Comparison of ENCODE assay signal across 9 cellular contexts in genomic region chr5:141213656-141214339, GRCh38. TPM values are rescaled to one million over a fixed set of nuclear protein-coding genes. Genes with fewer than 3 reads are reported as not detected.
A peak's percentile ranks its signal among the peaks of the same experiment; 100 is the strongest.
DNase-seq lines count a peak whose midpoint lies in the region; ATAC-seq and TF ChIP-seq lines count a peak whose summit lies in the region.
"Not testable (repeated sequence)": the region's sequence is repeated elsewhere in the genome, so short reads cannot be mapped to it uniquely, and the experiment has no call there.
"Had no signal": no experiment of that assay in that cellular context is flagged by ENCODE, and none has a peak within 500 bp of the region (broad histone marks: within the 10 kb centered on the region; RNA-seq: fewer than 3 reads in every experiment).

Gene PCDHB13 (plus strand): TSS chr5:141213919. CDS start chr5:141214124, 205 bp downstream.

- in situ Hi-C loops in T47D (cut with HindIII; ENCODE audit: low pct_unique_long_range_greater_than_20kb, low sequenced_read_pairs), result not testable (repeated sequence)

- not testable (repeated sequence) for TF ChIP-seq CTCF in foreskin fibroblast (IDR thresholded peaks at IDR 0.05; ENCODE audit: low read depth, low read length)

- 0 out of 3 replicates have a peak, but pooled peaks have one; percentile 26 for ATAC-seq in SK-N-SH treated with all-trans-retinoic acid at 6 μM for 48 hours

- peak within 1 kb of the TSS in 1 of 2 donors; percentile 8 for H3K4me3 ChIP-seq in foreskin fibroblast (ENCODE audit: low read depth in 1 of 2, low read length in 2 of 2)

- peak; percentile 52 for DNase-seq in COLO668 (lab: John Stamatoyannopoulos, UW; ENCODE audit: unreplicated experiment)
- peak; percentile 33 for DNase-seq in HK-2 (ENCODE audit: unreplicated experiment)
- DNase-seq in NCI-H345 (lab: John Stamatoyannopoulos, UW), result peak; percentile 12
- DNase-seq in T47D (ENCODE audit: low read depth in 1 of 2, low spot score in 1 of 2), result peak; percentile 58 to 93
- peak; percentile 0 to 9 for DNase-seq in foreskin fibroblast
- peak; percentile 68 to 72 for DNase-seq in lung microvascular endothelial cell (ENCODE audit: low read depth in 2 of 2)
- DNase-seq in stimulated activated CD4-positive, alpha-beta T cell treated with anti-CD3 and anti-CD28 coated beads, Interleukin-1b, Interleukin-23, amount 100 ng/mL, for 48 hours, result peak; percentile 10

RNA-seq across cellular contexts. Expression of gene PCDHB13, which starts in this region (rescaled TPM):
- total RNA-seq in lung microvascular endothelial cell, result 0.87 and 2.6 TPM in 2 replicates
- total RNA-seq: activated CD8-positive, alpha-beta memory T cell treated with anti-CD3 and anti-CD28 coated beads, Interleukin-2, amount 10 ng/mL, durations not matched to agents 7 days and 5 days had no signal

Comparison
In these comparisons a context has a peak if more than half of its experiments do, and no peak if none do; other contexts are left out.
1. DNase-seq: peak in every context shown above with its lines; median percentile 76 in T47D; 70 in lung microvascular endothelial cell; 52 in COLO668; 33 in HK-2; 12 in NCI-H345; 10 in stimulated activated CD4-positive, alpha-beta T cell treated with anti-CD3 and anti-CD28 coated beads, Interleukin-1b, Interleukin-23, amount 100 ng/mL, for 48 hours; 4 in foreskin fibroblast.